ENCODE assay signal across 24 cellular contexts in genomic region chr13:87087741-87088140, GRCh38.
"Had no signal": no experiment of that assay in that cellular context is flagged by ENCODE, and none has a peak within 500 bp of the region (broad histone marks: within the 10 kb centered on the region; RNA-seq: fewer than 3 reads in every experiment).

No MANE protein-coding gene starts in this region.

- H3K4me3 ChIP-seq: ascending aorta, hepatocyte, left lung, lung, testis, vagina had no signal

- DNase-seq: activated CD4-positive, alpha-beta T cell treated with anti-CD3 and anti-CD28 coated beads for 1 hour; activated CD4-positive, alpha-beta T cell treated with anti-CD3 and anti-CD28 coated beads, Interleukin-2, amount 50 U/mL, for 1 hour; activated CD8-positive, alpha-beta T cell treated with anti-CD3 and anti-CD28 coated beads, Interleukin-2, amount 10 ng/mL, durations not matched to agents 7 days and 5 days; activated T-cell treated with anti-CD3 and anti-CD28 coated beads, Interleukin-2, amount 50 U/mL, for 1 hour; cortex of kidney; endodermal cell; foreskin melanocyte; immature natural killer cell; kidney glomerular epithelial cell; left lung; naive thymus-derived CD4-positive, alpha-beta T cell; stimulated activated CD4-positive, alpha-beta T cell treated with anti-CD3 and anti-CD28 coated beads, Interleukin-2, amount 100 ng/mL, for 48 hours; stimulated activated naive CD4-positive, alpha-beta T cell; T-helper 2 cell; testis; trophoblast cell had no signal

- H3K36me3 Mint-ChIP-seq: activated naive CD4-positive, alpha-beta T cell treated with anti-CD3 and anti-CD28 coated beads, Interleukin-2, amount 50 U/mL, for 72 hours; immature natural killer cell; naive thymus-derived CD4-positive, alpha-beta T cell had no signal

- H3K27me3 Mint-ChIP-seq: activated T-helper 17 cell treated with anti-CD3 and anti-CD28 coated beads, Interleukin-2, amount 50 U/mL, for 72 hours; naive thymus-derived CD4-positive, alpha-beta T cell had no signal

- H3K4me1 Mint-ChIP-seq: activated T-helper 17 cell treated with anti-CD3 and anti-CD28 coated beads, Interleukin-2, amount 50 U/mL, for 72 hours; immature natural killer cell; naive thymus-derived CD4-positive, alpha-beta T cell; neural crest cell had no signal

- H3K27ac Mint-ChIP-seq: activated CD8-positive, alpha-beta T cell treated with anti-CD3 and anti-CD28 coated beads, Interleukin-2, amount 10 ng/mL, durations not matched to agents 7 days and 5 days; activated naive CD4-positive, alpha-beta T cell treated with anti-CD3 and anti-CD28 coated beads, Interleukin-2, amount 50 U/mL, for 72 hours; activated T-helper 17 cell treated with anti-CD3 and anti-CD28 coated beads, Interleukin-2, amount 50 U/mL, for 72 hours; endodermal cell; immature natural killer cell; naive thymus-derived CD4-positive, alpha-beta T cell had no signal

- FAIRE-seq: bronchial epithelial cell had no signal

- H3K9me3 Mint-ChIP-seq: endodermal cell, neural crest cell had no signal

- H3K4me3 Mint-ChIP-seq: activated CD8-positive, alpha-beta T cell treated with anti-CD3 and anti-CD28 coated beads, Interleukin-2, amount 10 ng/mL, durations not matched to agents 7 days and 5 days; activated T-helper 17 cell treated with anti-CD3 and anti-CD28 coated beads, Interleukin-2, amount 50 U/mL, for 72 hours; endodermal cell; immature natural killer cell; naive thymus-derived CD4-positive, alpha-beta T cell; neural crest cell had no signal
